In the genomic region with DNA sequence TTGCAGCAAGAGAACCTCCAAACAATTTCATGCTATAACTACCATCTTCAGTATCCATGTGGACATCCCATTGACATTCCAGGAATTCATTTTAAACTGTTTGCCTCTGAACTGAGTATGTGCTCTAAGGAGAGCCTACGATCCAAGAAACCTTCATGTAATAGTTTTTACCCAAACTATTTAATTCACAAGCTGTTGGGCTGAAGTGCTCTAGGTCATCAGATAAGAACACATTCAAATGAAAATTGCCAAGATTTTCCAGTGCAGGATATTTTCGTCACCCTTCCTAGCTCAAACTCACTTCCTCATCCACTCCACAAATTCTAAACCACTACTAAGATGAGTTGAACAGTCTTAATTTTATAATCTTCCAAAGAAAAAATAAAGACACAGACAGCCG, we compare ENCODE assay signal across 28 cellular contexts. TPM values are rescaled to one million over a fixed set of nuclear protein-coding genes. Genes with fewer than 3 reads are reported as not detected.
"Had no signal": no experiment of that assay in that cellular context is flagged by ENCODE, and none has a peak within 500 bp of the region (broad histone marks: within the 10 kb centered on the region; RNA-seq: fewer than 3 reads in every experiment).

No MANE protein-coding gene starts in this region.

- H3K27me3 ChIP-seq: ascending aorta had no signal

- H3K4me3 ChIP-seq: ascending aorta, MG63, SK-N-MC had no signal

- H3K4me1 ChIP-seq: ascending aorta had no signal

- H3K27ac ChIP-seq: ascending aorta, SK-N-MC had no signal

- H3K4me1 Mint-ChIP-seq: activated naive CD4-positive, alpha-beta T cell treated with anti-CD3 and anti-CD28 coated beads, Interleukin-2, amount 50 U/mL, for 24 hours; brain; T-cell had no signal

- H3K4me3 Mint-ChIP-seq: activated CD8-positive, alpha-beta T cell treated with anti-CD3 and anti-CD28 coated beads for 36 hours; activated naive CD4-positive, alpha-beta T cell treated with anti-CD3 and anti-CD28 coated beads, Interleukin-2, amount 50 U/mL, for 24 hours; activated T-helper 1 cell treated with anti-CD3 and anti-CD28 coated beads, Interleukin-12 subunit alpha, Interleukin-12 subunit beta, Interleukin-2, Interleukin-4 antibody, amounts not matched to agents 30 ng/mL and 10 ng/mL and 1 ng/mL, durations not matched to agents 14 hours and 24 hours and 36 hours; brain; T-cell had no signal

- H3K36me3 Mint-ChIP-seq: activated naive CD4-positive, alpha-beta T cell treated with anti-CD3 and anti-CD28 coated beads, Interleukin-2, amount 50 U/mL, for 24 hours; brain; T-cell had no signal

- DNase-seq: activated CD4-positive, alpha-beta T cell treated with anti-CD3 and anti-CD28 coated beads for 4 hours; activated CD8-positive, alpha-beta memory T cell treated with anti-CD3 and anti-CD28 coated beads, Interleukin-2, amount 50 U/mL, for 4 hours; activated CD8-positive, alpha-beta T cell treated with anti-CD3 and anti-CD28 coated beads for 36 hours; activated effector memory CD4-positive, alpha-beta T cell treated with Interleukin-2 at 50 U/mL for 16 hours; activated naive CD4-positive, alpha-beta T cell; activated T-cell treated with anti-CD3 and anti-CD28 coated beads, Interleukin-2, amount 50 U/mL, for 1 hour; MG63; MV-4-11; NCI-H1417 treated with DMSO at 0.1 percent for 48 hours; NCI-H1694; NCI-H2029; NCI-H2107; NCI-H2171 treated with DMSO at 0.1 percent for 48 hours; NCI-H345; NCI-H510A; NCI-H526 treated with DMSO at 0.1 percent for 48 hours; NCI-H82; T-cell; T-helper 2 cell; T1000 had no signal

- H3K27ac Mint-ChIP-seq: activated CD8-positive, alpha-beta T cell treated with anti-CD3 and anti-CD28 coated beads for 36 hours; activated naive CD4-positive, alpha-beta T cell treated with anti-CD3 and anti-CD28 coated beads, Interleukin-2, amount 50 U/mL, for 24 hours; activated T-helper 1 cell treated with anti-CD3 and anti-CD28 coated beads, Interleukin-12 subunit alpha, Interleukin-12 subunit beta, Interleukin-2, Interleukin-4 antibody, amounts not matched to agents 30 ng/mL and 10 ng/mL and 1 ng/mL, durations not matched to agents 14 hours and 24 hours and 36 hours; T-cell had no signal

- ATAC-seq: activated CD4-positive, CD25-positive, alpha-beta regulatory T cell treated with anti-CD3 and anti-CD28 coated beads, Interleukin-2, amount 50 U/mL, for 24 hours; activated CD8-positive, alpha-beta T cell treated with anti-CD3 and anti-CD28 coated beads for 36 hours; T-cell had no signal

- H3K9me3 Mint-ChIP-seq: activated CD8-positive, alpha-beta T cell treated with anti-CD3 and anti-CD28 coated beads for 36 hours; activated naive CD4-positive, alpha-beta T cell treated with anti-CD3 and anti-CD28 coated beads, Interleukin-2, amount 50 U/mL, for 24 hours; activated T-helper 1 cell treated with anti-CD3 and anti-CD28 coated beads, Interleukin-12 subunit alpha, Interleukin-12 subunit beta, Interleukin-2, Interleukin-4 antibody, amounts not matched to agents 30 ng/mL and 10 ng/mL and 1 ng/mL, durations not matched to agents 14 hours and 24 hours and 36 hours; brain; T-cell had no signal

- H3K36me3 ChIP-seq: ascending aorta, MG63 had no signal

- H3K9me3 ChIP-seq: ascending aorta, MG63 had no signal

RNA-seq across cellular contexts. Expression of gene RSPO3, which starts 12.8 kb away (rescaled TPM):
- total RNA-seq: activated CD8-positive, alpha-beta T cell treated with anti-CD3 and anti-CD28 coated beads for 36 hours; activated T-helper 1 cell treated with anti-CD3 and anti-CD28 coated beads, Interleukin-12 subunit alpha, Interleukin-12 subunit beta, Interleukin-2, Interleukin-4 antibody, amounts not matched to agents 30 ng/mL and 10 ng/mL and 1 ng/mL, durations not matched to agents 14 hours and 24 hours and 36 hours; OCI-LY7; RPMI7951; T-cell had no signal
